9 cellular contexts compared by ENCODE assay signal in the genomic region with DNA sequence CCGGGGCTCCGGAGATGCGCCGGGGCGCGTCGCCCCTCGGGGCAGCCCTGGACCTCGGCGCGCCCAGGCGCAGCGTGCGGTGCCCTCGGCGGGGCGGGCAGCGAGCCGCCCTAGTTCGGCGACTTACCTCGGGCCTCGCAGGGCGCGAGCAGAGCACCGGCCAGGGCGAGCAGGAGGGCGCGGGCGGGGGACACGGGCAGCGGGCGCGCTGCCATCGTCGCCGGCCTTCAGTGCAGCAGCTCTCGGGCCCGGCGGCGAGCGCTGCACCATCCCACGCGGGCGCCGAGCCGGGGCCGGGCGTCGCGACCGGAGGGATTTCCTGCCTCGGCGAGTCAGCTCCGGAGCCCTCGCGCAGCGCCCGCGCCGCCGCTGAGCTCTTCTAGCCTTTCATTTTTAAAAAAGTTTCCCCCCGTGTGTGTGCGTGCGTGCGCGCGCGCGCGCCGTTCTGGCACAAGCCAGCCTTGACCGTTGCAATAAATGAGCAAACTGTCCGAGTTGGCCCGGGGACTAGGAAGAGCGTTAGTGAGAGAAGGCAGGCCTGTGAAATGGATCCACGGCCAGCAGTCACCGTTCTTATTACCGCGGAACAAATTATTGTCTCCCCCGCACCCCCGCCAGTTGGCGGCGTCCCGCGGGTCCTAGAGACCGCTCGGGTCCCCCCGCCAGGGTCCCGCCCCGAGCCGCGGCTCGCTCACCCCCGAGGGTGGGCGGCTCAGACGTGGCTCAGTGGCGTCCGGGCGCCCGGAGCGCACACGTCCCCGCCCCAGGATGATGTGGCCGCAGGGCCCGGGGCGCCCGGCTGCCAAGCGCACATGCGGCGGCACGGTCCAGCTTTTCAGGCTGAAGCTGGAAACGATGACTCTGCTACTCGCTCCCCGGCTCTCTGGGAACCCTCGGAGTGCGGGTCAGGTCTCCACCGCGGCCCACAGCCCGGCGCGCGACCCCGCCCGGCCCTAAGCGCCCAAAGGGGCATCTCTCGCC. TPM values are rescaled to one million over a fixed set of nuclear protein-coding genes. Genes with fewer than 3 reads are reported as not detected.
DNase-seq lines count a peak whose midpoint lies in the region; ATAC-seq and TF ChIP-seq lines count a peak whose summit lies in the region.
"Had no signal": no experiment of that assay in that cellular context is flagged by ENCODE, and none has a peak within 500 bp of the region (broad histone marks: within the 10 kb centered on the region; RNA-seq: fewer than 3 reads in every experiment).

Gene ADAM12, minus strand, starts transcription at position 547 of the 981 bp plus-strand sequence. Its CDS starts 332 bp downstream, at position 215.

- TF ChIP-seq POLR2A in adrenal gland (IDR thresholded peaks at IDR 0.05): no peak

- CTCF ChIA-PET in GM10248 (lab: Yijun Ruan, JAX): no interaction called here

- H3K4me1 ChIP-seq in adrenal gland (replicated peaks in 1 of 2): peaks cover 10 to 12% of the 10 kb centered on the region in 2 donors
- peaks cover 0 to 18% of the 10 kb centered on the region in 2 donors for H3K4me1 ChIP-seq in right atrium auricular region

- TF ChIP-seq CTCF in adrenal gland (IDR thresholded peaks at IDR 0.05) (no peak), right atrium auricular region (IDR thresholded peaks at IDR 0.05) (no peak), omental fat pad (IDR thresholded peaks at IDR 0.05) (no peak), GM10248 (IDR thresholded peaks at IDR 0.05; ENCODE audit: control extremely low read depth, extremely low read depth, low read depth, missing control alignments) (no peak)

- peak within 1 kb of the TSS in 1 of 5 donors; percentile 24 for H3K27ac ChIP-seq in adrenal gland
- peak within 1 kb of the TSS; percentile 50 to 62 for H3K27ac ChIP-seq in right atrium auricular region

- H3K36me3 ChIP-seq in adrenal gland (replicated peaks in 1 of 2) (no peaks in the 10 kb centered on the region), right atrium auricular region (no peaks in the 10 kb centered on the region)

- POLR2A ChIA-PET in GM10248 (lab: Yijun Ruan, JAX): no interaction called here

- intact Hi-C loops in adrenal gland (cut with DNase I): loop anchor here in 1 of 2 donors (5.0 kb wide), 1 partner anchor 406 kb away; no protein-coding TSS in a partner anchor

- 0 to 8% (median 5%) methylated on average over 5 to 127 of the region's 127 CpGs for WGBS in adrenal gland, 4 donors

- H3K4me3 ChIP-seq in adrenal gland (peak within 1 kb of the TSS in 2 of 4 donors; percentile 14 to 53), right atrium auricular region (peak within 1 kb of the TSS; percentile 24 to 51)

- peak; percentile 27 for DNase-seq in activated CD4-positive, alpha-beta T cell treated with anti-CD3 and anti-CD28 coated beads for 48 hours
- no peak for DNase-seq in activated CD4-positive, alpha-beta T cell treated with anti-CD3 and anti-CD28 coated beads for 1 hour
- DNase-seq in adrenal gland: peak in 6 of 7 donors; percentile 33 to 60 (median 45)
- DNase-seq in right atrium auricular region (ENCODE audit: low spot score): no peak
- peak; percentile 13 for DNase-seq in renal cortical epithelial cell (ENCODE audit: low read depth)
- DNase-seq in omental fat pad (ENCODE audit: low spot score): no peak
- no peak for DNase-seq in GM10248 (ENCODE audit: extremely low spot score)
- DNase-seq: DND-41 had no signal

- H3K9me3 ChIP-seq in adrenal gland (replicated peaks in 1 of 3) (no peaks in the 10 kb centered on the region), right atrium auricular region (no peaks in the 10 kb centered on the region)

- peaks cover 10% of the 10 kb centered on the region for H3K27me3 ChIP-seq in adrenal gland
- H3K27me3 ChIP-seq in right atrium auricular region: peaks cover 0 to 4% of the 10 kb centered on the region in 2 donors

- ATAC-seq in omental fat pad (ENCODE audit: low FRiP score) (no peak), HG03439 (IDR thresholded peaks at IDR 0.05; ENCODE audit: unreplicated experiment) (no peak)

RNA-seq across cellular contexts. Expression of gene ADAM12, which starts in this region (rescaled TPM):
- total RNA-seq in adrenal gland: 1 to 10 TPM in 1 of 8 donors, under 1 TPM in 7; 0.13 to 2.1 (median 0.65) TPM
- polyA plus RNA-seq in adrenal gland: under 1 TPM; 0.08 to 0.37 (median 0.16) TPM
- 1 to 10 TPM in 1 of 2 donors, under 1 TPM in 1; 0.71 to 1.2 TPM for total RNA-seq in right atrium auricular region
- total RNA-seq in renal cortical epithelial cell: 19.4 and 26.2 TPM in 2 replicates
- total RNA-seq in omental fat pad: 10 to 100 TPM in 2 of 4 donors, 1 to 10 TPM in 2; 4.9 to 24.4 (median 10.9) TPM

Comparison
In these comparisons a context has a peak if more than half of its experiments do, and no peak if none do; other contexts are left out.
1. DNase-seq: peak in activated CD4-positive, alpha-beta T cell treated with anti-CD3 and anti-CD28 coated beads for 48 hours (single experiment), adrenal gland (6 of 7) and renal cortical epithelial cell (single experiment); none in activated CD4-positive, alpha-beta T cell treated with anti-CD3 and anti-CD28 coated beads for 1 hour (single experiment), right atrium auricular region (single experiment), omental fat pad (single experiment) and GM10248 (single experiment).